Comparison of ENCODE assay signal across 27 cellular contexts in the genomic region with DNA sequence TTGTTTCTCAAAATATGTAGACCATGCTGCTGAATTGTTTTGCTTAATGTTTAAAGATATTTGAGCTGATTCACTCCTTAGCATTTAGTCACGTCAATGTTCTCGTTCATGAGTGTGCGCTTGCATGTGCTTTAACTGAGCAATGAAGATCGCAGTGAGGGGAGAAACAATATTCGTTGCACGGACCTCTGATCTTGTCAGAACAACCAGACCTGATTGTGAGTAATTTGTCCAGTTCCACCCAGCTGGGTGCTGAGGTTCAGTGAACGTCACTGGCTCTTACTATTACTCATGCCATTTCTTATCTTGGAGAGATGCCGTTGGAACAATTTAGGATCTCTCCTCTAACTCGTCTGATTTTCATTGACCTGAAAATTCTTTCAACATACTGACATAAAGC. TPM values are rescaled to one million over a fixed set of nuclear protein-coding genes. Genes with fewer than 3 reads are reported as not detected.
DNase-seq lines count a peak whose midpoint lies in the region; ATAC-seq and TF ChIP-seq lines count a peak whose summit lies in the region.
"Had no signal": no experiment of that assay in that cellular context is flagged by ENCODE, and none has a peak within 500 bp of the region (broad histone marks: within the 10 kb centered on the region; RNA-seq: fewer than 3 reads in every experiment).

No MANE protein-coding gene starts in this region.

- H3K4me3 ChIP-seq in ACC112 (ENCODE audit: low read depth, low read length) (no peak overlapping the region), brain microvascular endothelial cell (ENCODE audit: low read depth, low read length) (no peak overlapping the region), fibroblast of the aortic adventitia (ENCODE audit: low read depth, low read length) (no peak overlapping the region), aorta (ENCODE audit: low read length in 2 of 2) (no peak overlapping the region), hepatocyte (no peak overlapping the region)
- H3K4me3 ChIP-seq: Peyer's patch, sigmoid colon, transverse colon had no signal

- H4K20me1 ChIP-seq in hepatocyte (ENCODE audit: insufficient read depth, poor library complexity, severe bottlenecking): no peaks in the 10 kb centered on the region

- H3K27ac Mint-ChIP-seq in stimulated activated naive CD8-positive, alpha-beta T cell treated with anti-CD3 and anti-CD28 coated beads, Interleukin-15, amount 100 ng/mL, for 72 hours: no peak overlapping the region
- H3K27ac Mint-ChIP-seq: activated naive CD8-positive, alpha-beta T cell; CD8-positive, alpha-beta memory T cell; naive B cell; WTC11 had no signal

- H2AFZ ChIP-seq in ACC112 (ENCODE audit: low read length, unreplicated experiment) (peak overlapping the region; percentile 33), hepatocyte (no peak overlapping the region)

- no peak overlapping the region for H3K4me2 ChIP-seq in hepatocyte

- ATAC-seq in aorta (ENCODE audit: low FRiP score) (no peak), GM21423 (IDR thresholded peaks at IDR 0.05; ENCODE audit: unreplicated experiment) (no peak)
- no peak for ATAC-seq in stimulated activated naive CD8-positive, alpha-beta T cell treated with anti-CD3 and anti-CD28 coated beads, Interleukin-15, amount 100 ng/mL, for 72 hours
- ATAC-seq: WTC11 had no signal

- in situ Hi-C loops in brain microvascular endothelial cell (cut with HindIII; ENCODE audit: low pct_ligation_motif_present, low sequenced_read_pairs): no loop called here

- intact Hi-C loops in aorta (cut with DNase I): no loop called here

- H3K4me1 ChIP-seq in ACC112 (ENCODE audit: control insufficient read depth, insufficient read depth, low read length, unreplicated experiment) (no peaks in the 10 kb centered on the region), aorta (ENCODE audit: control insufficient read depth in 1 of 2, insufficient read depth in 2 of 2, low read length in 2 of 2) (no peaks in the 10 kb centered on the region), hepatocyte (ENCODE audit: insufficient read depth) (no peaks in the 10 kb centered on the region)
- H3K4me1 ChIP-seq: Peyer's patch, sigmoid colon, transverse colon had no signal

- no peaks in the 10 kb centered on the region for H3K9me3 ChIP-seq in aorta (ENCODE audit: control insufficient read depth, low read length)
- H3K9me3 ChIP-seq in hepatocyte (ENCODE audit: low read depth): no peaks in the 10 kb centered on the region
- H3K9me3 ChIP-seq: Peyer's patch, sigmoid colon, transverse colon had no signal

- H3K27me3 ChIP-seq in ACC112 (ENCODE audit: insufficient read depth, low read length) (no peaks in the 10 kb centered on the region), brain microvascular endothelial cell (replicated peaks) (no peaks in the 10 kb centered on the region), aorta (ENCODE audit: control insufficient read depth in 1 of 2, insufficient read depth in 2 of 2, low read length in 1 of 2) (no peaks in the 10 kb centered on the region), hepatocyte (no peaks in the 10 kb centered on the region)
- H3K27me3 ChIP-seq: Peyer's patch, sigmoid colon, transverse colon had no signal

- 26 to 37% methylated on average over 9 of the region's 9 CpGs for WGBS in aorta, 2 donors
- WGBS in hepatocyte (ENCODE audit: low lambda C conversion rate, missing lambda C conversion rate): 61% methylated on average over 9 of the region's 9 CpGs

- H3K36me3 ChIP-seq in ACC112 (ENCODE audit: insufficient read depth, low read length) (no peaks in the 10 kb centered on the region), brain microvascular endothelial cell (replicated peaks) (no peaks in the 10 kb centered on the region), aorta (ENCODE audit: control insufficient read depth in 1 of 2, insufficient read depth in 2 of 2, low read length in 1 of 2) (no peaks in the 10 kb centered on the region), hepatocyte (replicated peaks; ENCODE audit: insufficient read depth, low read depth) (no peaks in the 10 kb centered on the region)
- H3K36me3 ChIP-seq: Peyer's patch, sigmoid colon, transverse colon had no signal

- no peaks in the 10 kb centered on the region for H3K9me3 Mint-ChIP-seq in stimulated activated naive CD8-positive, alpha-beta T cell treated with anti-CD3 and anti-CD28 coated beads, Interleukin-15, amount 100 ng/mL, for 72 hours
- H3K9me3 Mint-ChIP-seq: CD8-positive, alpha-beta memory T cell; mesothelial cell of epicardium; naive B cell; WTC11 had no signal

- H3K27me3 Mint-ChIP-seq in stimulated activated naive CD8-positive, alpha-beta T cell treated with anti-CD3 and anti-CD28 coated beads, Interleukin-15, amount 100 ng/mL, for 72 hours: no peaks in the 10 kb centered on the region
- H3K27me3 Mint-ChIP-seq: activated naive CD8-positive, alpha-beta T cell; CD8-positive, alpha-beta memory T cell; naive B cell had no signal

- H3K9me2 ChIP-seq in hepatocyte (replicated peaks; ENCODE audit: insufficient read depth): no peaks in the 10 kb centered on the region

- H3K27ac ChIP-seq in ACC112 (ENCODE audit: low read depth, low read length) (no peak overlapping the region), brain microvascular endothelial cell (no peak overlapping the region), aorta (ENCODE audit: low read depth in 1 of 2, low read length in 2 of 2) (no peak overlapping the region), hepatocyte (no peak overlapping the region)
- H3K27ac ChIP-seq: Peyer's patch, sigmoid colon, transverse colon had no signal

- no peak overlapping the region for H3K4me3 Mint-ChIP-seq in stimulated activated naive CD8-positive, alpha-beta T cell treated with anti-CD3 and anti-CD28 coated beads, Interleukin-15, amount 100 ng/mL, for 72 hours
- H3K4me3 Mint-ChIP-seq: activated naive CD8-positive, alpha-beta T cell; CD8-positive, alpha-beta memory T cell; mesothelial cell of epicardium; WTC11 had no signal

- no peak for TF ChIP-seq CTCF in brain microvascular endothelial cell (IDR thresholded peaks at IDR 0.05; ENCODE audit: low read depth, low read length, missing control alignments)
- no peak for TF ChIP-seq CTCF in fibroblast of the aortic adventitia (IDR thresholded peaks at IDR 0.05; ENCODE audit: insufficient read depth, low read length)
- no peak for TF ChIP-seq CTCF in hepatocyte (IDR thresholded peaks at IDR 0.05; ENCODE audit: poor library complexity)

- DNase-seq in NCI-H226 (peak; percentile 4), brain microvascular endothelial cell (peak; percentile 71), fibroblast of the aortic adventitia (ENCODE audit: low read depth) (peak; percentile 86), aorta (no peak), hepatocyte (ENCODE audit: low spot score) (no peak)
- no peak for DNase-seq in stimulated activated naive CD8-positive, alpha-beta T cell treated with anti-CD3 and anti-CD28 coated beads, Interleukin-15, amount 100 ng/mL, for 72 hours
- DNase-seq: activated CD4-positive, alpha-beta T cell treated with anti-CD3 and anti-CD28 coated beads, Interleukin-2, amount 50 U/mL, for 1 hour; activated effector memory CD4-positive, alpha-beta T cell treated with anti-CD3 and anti-CD28 coated beads, Interleukin-2, amount 50 U/mL, for 16 hours; activated T-cell treated with anti-CD3 and anti-CD28 coated beads, Interleukin-2, amount 50 U/mL, for 1 hour; CD8-positive, alpha-beta memory T cell; EL; H7; kidney; naive B cell; NCI-H2081 treated with DMSO at 0.1 percent for 48 hours; NCI-H345; Peyer's patch; SIG-M5; sigmoid colon; stimulated activated CD4-positive, alpha-beta T cell treated with anti-CD3 and anti-CD28 coated beads, Interleukin-4, amount 100 ng/mL, for 24 hours; SW 1271; transverse colon had no signal

- H3K79me2 ChIP-seq in ACC112 (ENCODE audit: control insufficient read depth, insufficient read depth, low read length, unreplicated experiment) (no peaks in the 10 kb centered on the region), hepatocyte (no peaks in the 10 kb centered on the region)

- H3K4me1 Mint-ChIP-seq in stimulated activated naive CD8-positive, alpha-beta T cell treated with anti-CD3 and anti-CD28 coated beads, Interleukin-15, amount 100 ng/mL, for 72 hours: no peaks in the 10 kb centered on the region
- H3K4me1 Mint-ChIP-seq: CD8-positive, alpha-beta memory T cell; naive B cell; WTC11 had no signal

RNA-seq across cellular contexts. Expression of gene PRKX, which starts 15.0 kb away (rescaled TPM):
- total RNA-seq in fibroblast of the aortic adventitia (ENCODE audit: low replicate concordance): 5.7 and 7.5 TPM in 2 replicates
- 10 to 100 TPM; 18.8 to 19.1 TPM for total RNA-seq in aorta
- 10 to 100 TPM in 1 of 2 donors, 1 to 10 TPM in 1; 6.0 to 10.3 TPM for polyA plus RNA-seq in aorta
- 18.2 and 18.5 TPM in 2 replicates for total RNA-seq in hepatocyte
- polyA plus RNA-seq in hepatocyte: 10.7 and 12.1 TPM in 2 replicates

Comparison
In these comparisons a context has a peak if more than half of its experiments do, and no peak if none do; other contexts are left out.
1. DNase-seq: peak in NCI-H226 (single experiment), brain microvascular endothelial cell (single experiment) and fibroblast of the aortic adventitia (single experiment); none in aorta (0 of 2), stimulated activated naive CD8-positive, alpha-beta T cell treated with anti-CD3 and anti-CD28 coated beads, Interleukin-15, amount 100 ng/mL, for 72 hours (0 of 2) and hepatocyte (single experiment).